ENCODE assay signal across 14 cellular contexts in the genomic region with DNA sequence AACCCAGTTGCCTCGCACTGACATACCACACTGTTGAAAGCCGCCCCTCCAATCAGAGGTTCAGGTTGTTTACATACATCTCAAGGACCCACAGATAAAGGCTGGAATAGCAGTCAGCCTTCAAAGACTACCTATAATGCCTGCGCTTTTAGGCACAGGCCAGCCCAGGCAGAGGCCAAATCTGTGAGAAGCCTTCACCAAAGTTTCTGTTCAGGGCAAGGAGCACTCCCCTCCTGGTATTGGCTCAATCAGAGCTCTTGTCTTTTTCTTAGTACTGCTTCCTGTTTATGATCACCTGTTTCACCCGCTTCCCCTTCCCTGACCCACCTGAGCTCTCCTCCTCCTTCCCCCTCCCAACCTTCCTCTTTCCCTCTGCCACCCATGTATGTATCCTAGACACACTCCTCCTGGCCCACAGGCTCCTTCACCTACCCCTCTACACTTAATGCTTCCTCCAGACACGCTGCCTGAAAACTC. TPM values are rescaled to one million over a fixed set of nuclear protein-coding genes. Genes with fewer than 3 reads are reported as not detected.
A peak's percentile ranks its signal among the peaks of the same experiment; 100 is the strongest.
DNase-seq lines count a peak whose midpoint lies in the region; ATAC-seq and TF ChIP-seq lines count a peak whose summit lies in the region.
"Had no signal": no experiment of that assay in that cellular context is flagged by ENCODE, and none has a peak within 500 bp of the region (broad histone marks: within the 10 kb centered on the region; RNA-seq: fewer than 3 reads in every experiment).

No MANE protein-coding gene starts in this region.

- peaks cover 0 to 19% of the 10 kb centered on the region in 2 donors for H3K4me1 ChIP-seq in left lung
- H3K4me1 ChIP-seq in upper lobe of right lung: peaks cover 15% of the 10 kb centered on the region

- H3K9me3 Mint-ChIP-seq in activated T-cell treated with anti-CD3 and anti-CD28 coated beads, Interleukin-2, amount 50 U/mL, for 72 hours: no peaks in the 10 kb centered on the region

- H3K9me3 ChIP-seq in left lung (no peaks in the 10 kb centered on the region), upper lobe of right lung (no peaks in the 10 kb centered on the region)

- peak overlapping the region; percentile 35 to 52 for H3K4me3 Mint-ChIP-seq in activated T-cell treated with anti-CD3 and anti-CD28 coated beads, Interleukin-2, amount 50 U/mL, for 72 hours

- H3K27me3 ChIP-seq in left lung: no peaks in the 10 kb centered on the region
- H3K27me3 ChIP-seq in upper lobe of right lung: no peaks in the 10 kb centered on the region

- TF ChIP-seq POLR2A in erythroblast (IDR thresholded peaks at IDR 0.05; ENCODE audit: low read length): no peak

- DNase-seq in left ventricle myocardium superior (no peak), Right ventricle myocardium inferior (ENCODE audit: missing footprints) (no peak), left lung (no peak), upper lobe of right lung (no peak), NCI-H774 (lab: John Stamatoyannopoulos, UW) (no peak), erythroblast (lab: John Stamatoyannopoulos, UW) (no peak)
- DNase-seq in activated T-cell treated with anti-CD3 and anti-CD28 coated beads, Interleukin-2, amount 50 U/mL, for 72 hours: no peak
- DNase-seq: activated CD8-positive, alpha-beta memory T cell treated with anti-CD3 and anti-CD28 coated beads for 24 hours; hippocampal formation; NCI-H2081 treated with DMSO at 0.1 percent for 48 hours; OCI-M1; stimulated activated CD4-positive, alpha-beta T cell treated with anti-CD3 and anti-CD28 coated beads, Interleukin-4, amount 100 ng/mL, for 4 hours had no signal

- ATAC-seq in left ventricle myocardium superior: peak; percentile 38
- no peak for ATAC-seq in Right ventricle myocardium inferior
- peak; percentile 34 to 64 for ATAC-seq in activated T-cell treated with anti-CD3 and anti-CD28 coated beads, Interleukin-2, amount 50 U/mL, for 72 hours (replicated peaks in 1 of 2)
- ATAC-seq in left lung: peak; percentile 44
- peak; percentile 43 for ATAC-seq in upper lobe of right lung
- ATAC-seq in GM21576 (IDR thresholded peaks at IDR 0.05; ENCODE audit: unreplicated experiment): no peak

- H3K27me3 Mint-ChIP-seq in activated T-cell treated with anti-CD3 and anti-CD28 coated beads, Interleukin-2, amount 50 U/mL, for 72 hours (ENCODE audit: low read depth): no peaks in the 10 kb centered on the region

- TF ChIP-seq CTCF in left lung (IDR thresholded peaks at IDR 0.05) (no peak), upper lobe of right lung (IDR thresholded peaks at IDR 0.05) (no peak)

- peak overlapping the region; percentile 78 for H3K27ac Mint-ChIP-seq in activated T-cell treated with anti-CD3 and anti-CD28 coated beads, Interleukin-2, amount 50 U/mL, for 72 hours

- peaks cover 0 to 4% of the 10 kb centered on the region in 2 donors for H3K36me3 Mint-ChIP-seq in activated T-cell treated with anti-CD3 and anti-CD28 coated beads, Interleukin-2, amount 50 U/mL, for 72 hours (ENCODE audit: insufficient read depth in 2 of 2)

- no peaks in the 10 kb centered on the region for H3K36me3 ChIP-seq in left lung
- no peaks in the 10 kb centered on the region for H3K36me3 ChIP-seq in upper lobe of right lung

- H3K4me3 ChIP-seq in left lung (no peak overlapping the region), upper lobe of right lung (no peak overlapping the region)

- peaks cover 39% of the 10 kb centered on the region for H3K4me1 Mint-ChIP-seq in activated T-cell treated with anti-CD3 and anti-CD28 coated beads, Interleukin-2, amount 50 U/mL, for 72 hours (ENCODE audit: low read depth)

- H3K27ac ChIP-seq in left lung (no peak overlapping the region), upper lobe of right lung (no peak overlapping the region)
- H3K27ac ChIP-seq: epithelial cell of prostate had no signal

- intact Hi-C loops in left ventricle myocardium superior (cut with micrococcal nuclease): no loop called here
- intact Hi-C loops in Right ventricle myocardium inferior (cut with DNase I): no loop called here
- intact Hi-C loops in left lung (cut with DNase I): no loop called here
- intact Hi-C loops in upper lobe of right lung (cut with DNase I): no loop called here

RNA-seq across cellular contexts. Expression of a gene that starts 34.8 kb away (rescaled TPM):
- 12.9 TPM for total RNA-seq in left ventricle myocardium superior
- 11.6 TPM for total RNA-seq in Right ventricle myocardium inferior
- 100 to 1,000 TPM; 105 to 129 TPM for total RNA-seq in activated T-cell treated with anti-CD3 and anti-CD28 coated beads, Interleukin-2, amount 50 U/mL, for 72 hours
- total RNA-seq in left lung: 10 to 100 TPM; 31.7 to 45.6 TPM
- 50.6 TPM for total RNA-seq in upper lobe of right lung

Comparison
In these comparisons a context has a peak if more than half of its experiments do, and no peak if none do; other contexts are left out.
1. ATAC-seq: peak in left ventricle myocardium superior (single experiment), activated T-cell treated with anti-CD3 and anti-CD28 coated beads, Interleukin-2, amount 50 U/mL, for 72 hours (2 of 2), left lung (single experiment) and upper lobe of right lung (single experiment); none in Right ventricle myocardium inferior (single experiment) and GM21576 (single experiment).